ENCODE assay signal across 8 cellular contexts in genomic region chr22:20080776-20081654, GRCh38. TPM values are rescaled to one million over a fixed set of nuclear protein-coding genes. Genes with fewer than 3 reads are reported as not detected.
A peak's percentile ranks its signal among the peaks of the same experiment; 100 is the strongest.
DNase-seq lines count a peak whose midpoint lies in the region; ATAC-seq and TF ChIP-seq lines count a peak whose summit lies in the region.

No MANE protein-coding gene starts in this region.

- no peaks in the 10 kb centered on the region for H3K9me3 Mint-ChIP-seq in activated CD8-positive, alpha-beta T cell treated with anti-CD3 and anti-CD28 coated beads for 36 hours

- H3K4me3 Mint-ChIP-seq in activated CD8-positive, alpha-beta T cell treated with anti-CD3 and anti-CD28 coated beads for 36 hours: peak overlapping the region; percentile 91

- peaks cover 41% of the 10 kb centered on the region for H3K4me1 Mint-ChIP-seq in activated CD8-positive, alpha-beta T cell treated with anti-CD3 and anti-CD28 coated beads for 36 hours (ENCODE audit: low read depth)

- ATAC-seq in activated CD8-positive, alpha-beta T cell treated with anti-CD3 and anti-CD28 coated beads for 36 hours: no peak
- no peak for ATAC-seq in HG02840 (IDR thresholded peaks at IDR 0.05; ENCODE audit: low FRiP score, unreplicated experiment)

- H3K27ac ChIP-seq in KMS-11: peak overlapping the region; percentile 46

- H3K27me3 ChIP-seq in KMS-11 (ENCODE audit: insufficient read depth, low read depth) (no peaks in the 10 kb centered on the region), neuron (ENCODE audit: insufficient read depth, low read length) (no peaks in the 10 kb centered on the region)

- peak; percentile 24 for DNase-seq in GM04504 (ENCODE audit: low read depth)
- peak; percentile 38 for DNase-seq in activated CD8-positive, alpha-beta T cell treated with anti-CD3 and anti-CD28 coated beads for 36 hours
- peak; percentile 54 for DNase-seq in fibroblast of the aortic adventitia (ENCODE audit: low read depth)
- no peak for DNase-seq in activated gamma-delta T cell (lab: John Stamatoyannopoulos, UW)
- no peak for DNase-seq in OCI-M2 (lab: John Stamatoyannopoulos, UW; ENCODE audit: unreplicated experiment)

- 0 out of 2 replicates have a peak, but pooled peaks cover 4% of the 10 kb centered on the region for H4K20me1 ChIP-seq in KMS-11 (ENCODE audit: insufficient read depth)

- H3K4me3 ChIP-seq in KMS-11 (IDR thresholded peaks at IDR 0.05; ENCODE audit: insufficient read depth, low read depth, low read length): no peak overlapping the region
- H3K4me3 ChIP-seq in fibroblast of the aortic adventitia (ENCODE audit: low read depth, low read length): peak overlapping the region; percentile 89
- peak overlapping the region; percentile 78 for H3K4me3 ChIP-seq in neuron (ENCODE audit: low read length)

- H3K36me3 ChIP-seq in KMS-11 (ENCODE audit: insufficient read depth): no peaks in the 10 kb centered on the region
- peaks cover 18% of the 10 kb centered on the region for H3K36me3 ChIP-seq in neuron (ENCODE audit: insufficient read depth, low read length)

- H3K27me3 Mint-ChIP-seq in activated CD8-positive, alpha-beta T cell treated with anti-CD3 and anti-CD28 coated beads for 36 hours: no peaks in the 10 kb centered on the region

- no peaks in the 10 kb centered on the region for H3K9me3 ChIP-seq in neuron (ENCODE audit: low read length)

- H3K4me2 ChIP-seq in KMS-11: peak overlapping the region; percentile 92

- H3K27ac Mint-ChIP-seq in activated CD8-positive, alpha-beta T cell treated with anti-CD3 and anti-CD28 coated beads for 36 hours: peak overlapping the region; percentile 54

- H3K9ac ChIP-seq in KMS-11: peak overlapping the region; percentile 55; the same call in 1 of the 2 replicates

- intact Hi-C loops in activated CD8-positive, alpha-beta T cell treated with anti-CD3 and anti-CD28 coated beads for 36 hours (cut with micrococcal nuclease): loop anchor here (5.0 kb wide), 1 partner anchor 36 kb away; the partner anchor contains the start of genes RANBP1 and TRMT2A

- H2AFZ ChIP-seq in KMS-11 (ENCODE audit: low read depth) (peak overlapping the region; percentile 54), neuron (ENCODE audit: low read depth, low read length) (no peak overlapping the region)

- H3K79me2 ChIP-seq in KMS-11 (ENCODE audit: insufficient read depth, low read depth): peaks cover 53% of the 10 kb centered on the region

- peaks cover 6% of the 10 kb centered on the region for H3K4me1 ChIP-seq in KMS-11 (ENCODE audit: low read depth, poor library complexity, severe bottlenecking)
- H3K4me1 ChIP-seq in neuron (ENCODE audit: insufficient read depth, low read length): peaks cover 37% of the 10 kb centered on the region

- TF ChIP-seq CTCF in KMS-11 (conservative IDR thresholded peaks at IDR 0.05; ENCODE audit: low read depth, low read length) (no peak), fibroblast of the aortic adventitia (IDR thresholded peaks at IDR 0.05; ENCODE audit: insufficient read depth, low read length) (peak; percentile 0)
- TF ChIP-seq CTCF in activated CD8-positive, alpha-beta T cell treated with anti-CD3 and anti-CD28 coated beads for 36 hours (IDR thresholded peaks at IDR 0.05): no peak

- H3K36me3 Mint-ChIP-seq in activated CD8-positive, alpha-beta T cell treated with anti-CD3 and anti-CD28 coated beads for 36 hours (ENCODE audit: low read depth): peaks cover 21% of the 10 kb centered on the region

- POLR2A ChIA-PET in activated CD8-positive, alpha-beta T cell treated with anti-CD3 and anti-CD28 coated beads for 36 hours (lab: Charles Lee): interaction anchor here (1.2 to 3.3 kb wide), 5 partner anchors 10 to 37 kb away, joined by 5 to 17 read pairs (median 7); partner anchors contain the start of gene TRMT2A

- CTCF ChIA-PET in activated CD8-positive, alpha-beta T cell treated with anti-CD3 and anti-CD28 coated beads for 36 hours (lab: Charles Lee): interaction anchor here (1.0 to 2.4 kb wide), 3 partner anchors 10 to 20 kb away, joined by 3 to 10 read pairs (median 4); no protein-coding TSS in a partner anchor

RNA-seq across cellular contexts. Expression of gene DGCR8, which starts 1.0 kb away (rescaled TPM):
- total RNA-seq in activated CD8-positive, alpha-beta T cell treated with anti-CD3 and anti-CD28 coated beads for 36 hours: 10 to 100 TPM; 35.0 to 38.8 TPM
- total RNA-seq in fibroblast of the aortic adventitia (ENCODE audit: low replicate concordance): 22.0 and 29.0 TPM in 2 replicates

RNA-seq across cellular contexts. Expression of gene RANBP1, which starts 34.9 kb away (rescaled TPM):
- 100 to 1,000 TPM; 411 to 412 TPM for total RNA-seq in activated CD8-positive, alpha-beta T cell treated with anti-CD3 and anti-CD28 coated beads for 36 hours
- 160 and 191 TPM in 2 replicates for total RNA-seq in fibroblast of the aortic adventitia (ENCODE audit: low replicate concordance)

RNA-seq across cellular contexts. Expression of gene TRMT2A, which starts 36.0 kb away (rescaled TPM):
- 100 to 1,000 TPM; 101 to 105 TPM for total RNA-seq in activated CD8-positive, alpha-beta T cell treated with anti-CD3 and anti-CD28 coated beads for 36 hours
- total RNA-seq in fibroblast of the aortic adventitia (ENCODE audit: low replicate concordance): 18.4 and 28.7 TPM in 2 replicates

RNA-seq across cellular contexts. Expression of gene ZDHHC8, which starts 50.6 kb away (rescaled TPM):
- total RNA-seq in activated CD8-positive, alpha-beta T cell treated with anti-CD3 and anti-CD28 coated beads for 36 hours: 10 to 100 TPM; 44.5 to 44.8 TPM
- total RNA-seq in fibroblast of the aortic adventitia (ENCODE audit: low replicate concordance): 8.7 and 12.7 TPM in 2 replicates

Comparison
In these comparisons a context has a peak if more than half of its experiments do, and no peak if none do; other contexts are left out.
1. DNase-seq: peak in GM04504 (single experiment), activated CD8-positive, alpha-beta T cell treated with anti-CD3 and anti-CD28 coated beads for 36 hours (single experiment) and fibroblast of the aortic adventitia (single experiment); none in activated gamma-delta T cell (single experiment) and OCI-M2 (single experiment).